Comparison of ENCODE assay signal across 8 cellular contexts in the genomic region with DNA sequence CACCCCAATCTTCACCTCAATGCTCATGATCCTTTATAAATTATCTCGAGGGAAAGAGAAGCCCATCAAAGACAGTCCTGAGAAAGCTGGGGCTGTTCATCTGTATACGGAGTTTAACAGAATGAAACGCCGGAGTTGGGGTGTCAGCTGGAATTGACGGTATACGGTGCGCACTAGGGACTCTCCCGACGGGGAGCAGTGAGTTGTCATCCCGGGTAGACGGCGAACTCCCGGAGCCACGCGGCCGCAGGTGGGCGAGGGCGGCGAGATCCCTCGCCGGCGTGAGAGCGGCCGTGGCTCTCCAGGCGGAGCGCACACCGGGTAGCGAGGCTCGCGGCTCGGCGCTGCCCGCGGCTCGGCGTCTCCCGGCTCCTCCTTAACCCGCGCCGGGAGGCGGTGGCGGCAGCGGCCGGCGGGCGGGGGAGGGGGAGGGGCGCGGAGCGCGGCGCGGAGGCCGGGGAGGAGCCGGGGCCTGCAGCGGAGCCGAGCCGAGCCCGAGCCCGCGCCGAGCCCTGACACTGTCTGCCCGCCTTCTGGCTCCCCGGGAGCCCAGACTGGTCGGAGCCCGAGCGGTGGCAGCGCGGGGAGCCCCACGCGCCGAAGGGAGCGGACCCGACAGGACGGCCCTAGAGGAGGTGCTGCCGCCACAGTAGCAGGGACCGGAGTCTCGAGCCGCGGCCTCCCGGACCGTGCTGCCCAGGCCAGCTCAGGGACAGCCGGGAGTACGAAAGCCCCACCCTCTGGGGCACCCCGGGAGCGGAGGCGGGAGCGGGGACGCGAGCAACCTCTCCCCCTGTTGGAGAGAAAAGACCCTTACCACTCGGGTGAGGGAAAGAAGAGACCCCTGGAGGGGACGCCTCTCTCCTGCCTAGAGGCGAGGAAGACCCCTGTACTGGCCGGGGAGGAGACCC. TPM values are rescaled to one million over a fixed set of nuclear protein-coding genes. Genes with fewer than 3 reads are reported as not detected.
DNase-seq lines count a peak whose midpoint lies in the region; ATAC-seq and TF ChIP-seq lines count a peak whose summit lies in the region.

Gene FOXJ2 (plus strand): TSS at position 475 of the 911 bp plus-strand sequence. CDS start 7,117 bp downstream, outside the sequence.

- no TSS peak for BruUV-seq in OCI-LY7 (replicated peaks; lab: Mats Ljungman, UMichigan)

- H3K27ac ChIP-seq in C4-2B: peak within 1 kb of the TSS; percentile 93
- H3K27ac ChIP-seq in OCI-LY7 (ENCODE audit: low read depth, low read length, poor library complexity, severe bottlenecking): peak within 1 kb of the TSS; percentile 4
- H3K27ac ChIP-seq in esophagus muscularis mucosa (replicated peaks in 1 of 4): peak within 1 kb of the TSS; percentile 98 to 99 (median 99)

- no peaks in the 10 kb centered on the region for H4K20me1 ChIP-seq in OCI-LY7 (ENCODE audit: insufficient read depth, low read length)

- no peaks in the 10 kb centered on the region for H3K27me3 ChIP-seq in esophagus muscularis mucosa

- no peaks in the 10 kb centered on the region for H3K36me3 ChIP-seq in OCI-LY7 (ENCODE audit: insufficient read depth, low read length)
- peaks cover 0 to 5% (median 0%) of the 10 kb centered on the region in 4 donors for H3K36me3 ChIP-seq in esophagus muscularis mucosa

- no peaks in the 10 kb centered on the region for H3K9me3 Mint-ChIP-seq in activated T-cell treated with anti-CD3 and anti-CD28 coated beads, Interleukin-2, amount 50 U/mL, for 4 hours
- H3K9me3 Mint-ChIP-seq in stimulated activated effector memory CD8-positive, alpha-beta T cell treated with anti-CD3 and anti-CD28 coated beads, Interleukin-12 subunit alpha, Interleukin-12 subunit beta, amount 100 ng/mL, for 72 hours: no peaks in the 10 kb centered on the region

- no peaks in the 10 kb centered on the region for H3K79me2 ChIP-seq in OCI-LY7 (ENCODE audit: insufficient read depth, low read depth, low read length)

- POLR2A ChIA-PET in OCI-LY7 (lab: Charles Lee): interaction anchor here (0.7 to 1.0 kb wide), 3 partner anchors 14 to 99 kb away, joined by 3 to 7 read pairs (median 5); no protein-coding TSS in a partner anchor

- peak within 1 kb of the TSS; percentile 89 for H3K4me3 Mint-ChIP-seq in activated T-cell treated with anti-CD3 and anti-CD28 coated beads, Interleukin-2, amount 50 U/mL, for 4 hours
- peak within 1 kb of the TSS; percentile 86 for H3K4me3 Mint-ChIP-seq in stimulated activated effector memory CD8-positive, alpha-beta T cell treated with anti-CD3 and anti-CD28 coated beads, Interleukin-12 subunit alpha, Interleukin-12 subunit beta, amount 100 ng/mL, for 72 hours

- TF ChIP-seq CTCF in C4-2B (conservative IDR thresholded peaks at IDR 0.05): no peak
- peak; percentile 34; the same call in 1 of the 2 replicates for TF ChIP-seq CTCF in OCI-LY7 (conservative IDR thresholded peaks at IDR 0.05; ENCODE audit: low read length)
- no peak for TF ChIP-seq CTCF in esophagus muscularis mucosa (IDR thresholded peaks at IDR 0.05)

- peak; percentile 65 for TF ChIP-seq POLR2A in esophagus muscularis mucosa (IDR thresholded peaks at IDR 0.05; ENCODE audit: low read depth)

- peaks cover 39% of the 10 kb centered on the region for H3K4me1 ChIP-seq in OCI-LY7 (ENCODE audit: insufficient read depth, low read length, poor library complexity, severe bottlenecking)
- H3K4me1 ChIP-seq in esophagus muscularis mucosa: peaks cover 40 to 54% (median 52%) of the 10 kb centered on the region in 4 donors

- no peak for TF ChIP-seq EP300 in esophagus muscularis mucosa (IDR thresholded peaks at IDR 0.05)

- peaks cover 55% of the 10 kb centered on the region for H3K4me1 Mint-ChIP-seq in activated T-cell treated with anti-CD3 and anti-CD28 coated beads, Interleukin-2, amount 50 U/mL, for 4 hours (ENCODE audit: low read depth)
- peaks cover 48% of the 10 kb centered on the region for H3K4me1 Mint-ChIP-seq in stimulated activated effector memory CD8-positive, alpha-beta T cell treated with anti-CD3 and anti-CD28 coated beads, Interleukin-12 subunit alpha, Interleukin-12 subunit beta, amount 100 ng/mL, for 72 hours

- peak; percentile 72 for ATAC-seq in HG03442 (IDR thresholded peaks at IDR 0.05; ENCODE audit: unreplicated experiment)
- ATAC-seq in activated T-cell treated with anti-CD3 and anti-CD28 coated beads, Interleukin-2, amount 50 U/mL, for 4 hours: peak; percentile 93
- ATAC-seq in stimulated activated effector memory CD8-positive, alpha-beta T cell treated with anti-CD3 and anti-CD28 coated beads, Interleukin-12 subunit alpha, Interleukin-12 subunit beta, amount 100 ng/mL, for 72 hours: peak; percentile 93

- peak within 1 kb of the TSS; percentile 87 for H3K4me3 ChIP-seq in OCI-LY7 (ENCODE audit: low read depth, low read length, poor library complexity, severe bottlenecking)
- peak within 1 kb of the TSS; percentile 92 to 98 (median 96) for H3K4me3 ChIP-seq in esophagus muscularis mucosa

- no peaks in the 10 kb centered on the region for H3K9me2 ChIP-seq in OCI-LY7 (ENCODE audit: insufficient read depth, low read length)

- H3K36me3 Mint-ChIP-seq in activated T-cell treated with anti-CD3 and anti-CD28 coated beads, Interleukin-2, amount 50 U/mL, for 4 hours (ENCODE audit: insufficient read depth): peaks cover 3% of the 10 kb centered on the region
- peaks cover 12% of the 10 kb centered on the region for H3K36me3 Mint-ChIP-seq in stimulated activated effector memory CD8-positive, alpha-beta T cell treated with anti-CD3 and anti-CD28 coated beads, Interleukin-12 subunit alpha, Interleukin-12 subunit beta, amount 100 ng/mL, for 72 hours

- CTCF ChIA-PET in OCI-LY7 (lab: Charles Lee; ENCODE audit: unreplicated experiment): interaction anchor here (1.3 kb wide), 1 partner anchor 14 kb away, joined by 4 read pairs; no protein-coding TSS in a partner anchor

- H3K4me2 ChIP-seq in OCI-LY7 (ENCODE audit: low read length): peak within 1 kb of the TSS; percentile 93

- WGBS in esophagus muscularis mucosa: under 1% methylated on average over 35 of the region's 93 CpGs

- H3K9me3 ChIP-seq in OCI-LY7 (ENCODE audit: low read length) (no peaks in the 10 kb centered on the region), esophagus muscularis mucosa (no peaks in the 10 kb centered on the region)

- H3K27me3 Mint-ChIP-seq in activated T-cell treated with anti-CD3 and anti-CD28 coated beads, Interleukin-2, amount 50 U/mL, for 4 hours (ENCODE audit: low read depth): no peaks in the 10 kb centered on the region

- H2AFZ ChIP-seq in OCI-LY7 (ENCODE audit: low read length): peak within 1 kb of the TSS; percentile 71

- H3K27ac Mint-ChIP-seq in stimulated activated effector memory CD8-positive, alpha-beta T cell treated with anti-CD3 and anti-CD28 coated beads, Interleukin-12 subunit alpha, Interleukin-12 subunit beta, amount 100 ng/mL, for 72 hours: peak within 1 kb of the TSS; percentile 74

- intact Hi-C loops in OCI-LY7 (cut with micrococcal nuclease; ENCODE audit: unreplicated experiment): loop anchor here (10.0 kb wide), 1 partner anchor 388 kb away; no protein-coding TSS in a partner anchor
- intact Hi-C loops in esophagus muscularis mucosa (cut with DNase I): no loop called here

- DNase-seq in GM19240 (ENCODE audit: insufficient read length, low spot score) (peak; percentile 47), OCI-LY7 (ENCODE audit: low spot score) (peak; percentile 66), esophagus muscularis mucosa (ENCODE audit: extremely low spot score) (no peak), myocyte (ENCODE audit: low read depth) (peak; percentile 75)
- peak; percentile 80 for DNase-seq in activated T-cell treated with anti-CD3 and anti-CD28 coated beads, Interleukin-2, amount 50 U/mL, for 4 hours
- peak; percentile 60 to 83 for DNase-seq in stimulated activated effector memory CD8-positive, alpha-beta T cell treated with anti-CD3 and anti-CD28 coated beads, Interleukin-12 subunit alpha, Interleukin-12 subunit beta, amount 100 ng/mL, for 72 hours (ENCODE audit: low spot score in 2 of 2)

RNA-seq across cellular contexts. Expression of gene FOXJ2, which starts in this region (rescaled TPM):
- total RNA-seq in OCI-LY7 (2014; rRNA removed; shearing (Covaris generic)): 4.1 and 5.7 TPM in 2 replicates
- total RNA-seq in OCI-LY7 (2022): 9.3 and 9.9 TPM in 2 replicates
- total RNA-seq in activated T-cell treated with anti-CD3 and anti-CD28 coated beads, Interleukin-2, amount 50 U/mL, for 4 hours: 10 to 100 TPM; 17.7 to 20.7 (median 19.0) TPM
- 10 to 100 TPM; 17.4 to 29.0 (median 23.9) TPM for total RNA-seq in esophagus muscularis mucosa
- 8.4 and 11.9 TPM in 2 replicates for total RNA-seq in myocyte
- polyA plus RNA-seq in myocyte (2012): 12.1 TPM

Comparison
In these comparisons a context has a peak if more than half of its experiments do, and no peak if none do; other contexts are left out.
1. H3K27ac ChIP-seq: peak in every context shown above with its lines; median percentile 99 in esophagus muscularis mucosa; 93 in C4-2B; 4 in OCI-LY7.